8 cellular contexts compared by ENCODE assay signal in the genomic region with DNA sequence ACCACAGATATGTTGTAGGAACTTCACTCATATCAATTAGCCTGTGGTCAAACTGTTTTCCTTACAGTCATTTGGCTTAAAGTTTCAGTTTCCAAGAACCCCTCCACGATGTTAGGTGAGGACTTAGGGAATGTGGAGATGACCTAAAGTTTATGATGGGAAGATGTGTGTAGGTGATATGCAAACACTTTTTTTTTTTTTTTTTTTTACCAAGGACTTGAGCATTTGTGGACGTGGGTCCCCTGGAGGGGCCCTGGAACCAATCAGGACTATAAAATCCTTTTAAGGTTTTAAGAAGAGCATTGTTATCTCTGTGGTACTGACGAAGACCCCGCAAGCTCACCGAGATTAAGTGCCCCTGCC. TPM values are rescaled to one million over a fixed set of nuclear protein-coding genes. Genes with fewer than 3 reads are reported as not detected.
A peak's percentile ranks its signal among the peaks of the same experiment; 100 is the strongest.
DNase-seq lines count a peak whose midpoint lies in the region; ATAC-seq, FAIRE-seq and TF ChIP-seq lines count a peak whose summit lies in the region.

No MANE protein-coding gene starts in this region.

- H3K9me3 Mint-ChIP-seq in activated T-cell treated with anti-CD3 and anti-CD28 coated beads, Interleukin-2, amount 50 U/mL, for 24 hours = no peaks in the 10 kb centered on the region
- no peaks in the 10 kb centered on the region for H3K9me3 Mint-ChIP-seq in activated naive CD8-positive, alpha-beta T cell (ENCODE audit: low read depth)

- no peak for FAIRE-seq in kidney (lab: Jason Lieb, UNC)

- peak overlapping the region; percentile 88 for H3K4me3 Mint-ChIP-seq in activated T-cell treated with anti-CD3 and anti-CD28 coated beads, Interleukin-2, amount 50 U/mL, for 24 hours
- H3K4me3 Mint-ChIP-seq in activated naive CD8-positive, alpha-beta T cell = peak overlapping the region; percentile 86

- 16 to 17% methylated on average over 5 of the region's 5 CpGs for WGBS in thyroid gland, 2 donors

- DNase-seq in activated T-cell treated with anti-CD3 and anti-CD28 coated beads, Interleukin-2, amount 50 U/mL, for 24 hours = no peak
- DNase-seq in activated T-cell treated with anti-CD3 and anti-CD28 coated beads for 4 hours (no peak), kidney (no peak), thyroid gland (no peak), SW 1271 (lab: John Stamatoyannopoulos, UW) (no peak), amniotic stem cell (lab: John Stamatoyannopoulos, UW) (no peak)

- peaks cover 29% of the 10 kb centered on the region for H3K36me3 Mint-ChIP-seq in activated T-cell treated with anti-CD3 and anti-CD28 coated beads, Interleukin-2, amount 50 U/mL, for 24 hours (ENCODE audit: low read depth)
- H3K36me3 Mint-ChIP-seq in activated naive CD8-positive, alpha-beta T cell = no peaks in the 10 kb centered on the region

- H3K36me3 ChIP-seq in kidney (ENCODE audit: control insufficient read depth in 1 of 2, insufficient read depth in 2 of 2, low read length in 2 of 2) = no peaks in the 10 kb centered on the region
- H3K36me3 ChIP-seq in thyroid gland = no peaks in the 10 kb centered on the region

- H3K4me1 Mint-ChIP-seq in activated T-cell treated with anti-CD3 and anti-CD28 coated beads, Interleukin-2, amount 50 U/mL, for 24 hours (ENCODE audit: low read depth) = peaks cover 36% of the 10 kb centered on the region
- H3K4me1 Mint-ChIP-seq in activated naive CD8-positive, alpha-beta T cell (ENCODE audit: low read depth) = peaks cover 20% of the 10 kb centered on the region

- intact Hi-C loops in kidney (cut with DNase I) = no loop called here
- intact Hi-C loops in thyroid gland (cut with DNase I) = no loop called here

- peak overlapping the region; percentile 71 to 76 for H3K4me3 ChIP-seq in kidney (ENCODE audit: low read length in 2 of 2)
- H3K4me3 ChIP-seq in thyroid gland (replicated peaks in 1 of 3) = peak overlapping the region; percentile 43 to 79 (median 63)

- peaks cover 33% of the 10 kb centered on the region for H3K27me3 Mint-ChIP-seq in activated T-cell treated with anti-CD3 and anti-CD28 coated beads, Interleukin-2, amount 50 U/mL, for 24 hours
- H3K27me3 Mint-ChIP-seq in activated naive CD8-positive, alpha-beta T cell = peaks cover 13% of the 10 kb centered on the region

- H3K9me3 ChIP-seq in kidney (ENCODE audit: control insufficient read depth in 1 of 2, low read length in 2 of 2) (no peaks in the 10 kb centered on the region), thyroid gland (no peaks in the 10 kb centered on the region)

- peak overlapping the region; percentile 75 to 81 for H3K9ac ChIP-seq in kidney (ENCODE audit: low read length in 2 of 2)

- H3K27ac Mint-ChIP-seq in activated T-cell treated with anti-CD3 and anti-CD28 coated beads, Interleukin-2, amount 50 U/mL, for 24 hours = peak overlapping the region; percentile 91
- peak overlapping the region; percentile 78 for H3K27ac Mint-ChIP-seq in activated naive CD8-positive, alpha-beta T cell

- H3K27me3 ChIP-seq in thyroid gland = no peaks in the 10 kb centered on the region

- H3K4me1 ChIP-seq in kidney (ENCODE audit: control insufficient read depth in 1 of 2, insufficient read depth in 1 of 2, low read depth in 1 of 2, low read length in 2 of 2) = peaks cover 0 to 3% of the 10 kb centered on the region in 2 donors
- no peaks in the 10 kb centered on the region for H3K4me1 ChIP-seq in thyroid gland

- no peak for ATAC-seq in HG03139 (IDR thresholded peaks at IDR 0.05; ENCODE audit: unreplicated experiment)

- TF ChIP-seq POLR2A in thyroid gland (IDR thresholded peaks at IDR 0.05) = no peak

- TF ChIP-seq CTCF in kidney (IDR thresholded peaks at IDR 0.05; ENCODE audit: borderline replicate concordance, extremely low read depth, insufficient read depth) (no peak), thyroid gland (IDR thresholded peaks at IDR 0.05) (no peak)

- peak overlapping the region; percentile 91 to 93 for H3K27ac ChIP-seq in kidney (ENCODE audit: low read depth in 2 of 2, low read length in 2 of 2)
- peak overlapping the region; percentile 47 to 85 (median 75) for H3K27ac ChIP-seq in thyroid gland

RNA-seq across cellular contexts. Expression of gene MTHFD1L, which starts 0.5 kb away (rescaled TPM):
- total RNA-seq in kidney (39.6 TPM), thyroid gland (10 to 100 TPM in 3 of 4 donors, 1 to 10 TPM in 1; 8.7 to 14.6 (median 11.0) TPM)
- 4.7 TPM for polyA plus RNA-seq in kidney (ENCODE audit: insufficient read depth, low read depth, low replicate concordance)
